1 cellular context compared by ENCODE assay signal in genomic region chr19:38701455-38702063, GRCh38.
TF ChIP-seq lines count a peak whose summit lies in the region.

No MANE protein-coding gene starts in this region.

TF ChIP-seq in HepG2, 621 proteins besides CTCF, POLR2A, EP300 and RAD21 (continued from another document and continues in another):
- TF ChIP-seq AHDC1 (CRISPR knock-in tag; IDR thresholded peaks at IDR 0.05; ENCODE audit: borderline replicate concordance), result peak; percentile 78
- TF ChIP-seq ZNF629 (CRISPR knock-in tag; conservative IDR thresholded peaks at IDR 0.05), result peak; percentile 72
- 0 out of 2 replicates have a peak, but pooled peaks have one; percentile 80 for TF ChIP-seq ZNF782 (CRISPR knock-in tag; IDR thresholded peaks at IDR 0.05; ENCODE audit: borderline replicate concordance)
- TF ChIP-seq EED (CRISPR knock-in tag; IDR thresholded peaks at IDR 0.05), result no peak
- TF ChIP-seq ZNF607 (CRISPR knock-in tag; IDR thresholded peaks at IDR 0.05; ENCODE audit: borderline replicate concordance), result peak; percentile 91
- TF ChIP-seq ZNF589 (CRISPR knock-in tag; conservative IDR thresholded peaks at IDR 0.05), result no peak
- peak; percentile 20; the same call in 1 of the 2 replicates for TF ChIP-seq RFX5 (IDR thresholded peaks at IDR 0.05; ENCODE audit: low read depth, low read length)
- peak; percentile 88 for TF ChIP-seq TARDBP (CRISPR knock-in tag; IDR thresholded peaks at IDR 0.05)
- TF ChIP-seq, protein P1, sequence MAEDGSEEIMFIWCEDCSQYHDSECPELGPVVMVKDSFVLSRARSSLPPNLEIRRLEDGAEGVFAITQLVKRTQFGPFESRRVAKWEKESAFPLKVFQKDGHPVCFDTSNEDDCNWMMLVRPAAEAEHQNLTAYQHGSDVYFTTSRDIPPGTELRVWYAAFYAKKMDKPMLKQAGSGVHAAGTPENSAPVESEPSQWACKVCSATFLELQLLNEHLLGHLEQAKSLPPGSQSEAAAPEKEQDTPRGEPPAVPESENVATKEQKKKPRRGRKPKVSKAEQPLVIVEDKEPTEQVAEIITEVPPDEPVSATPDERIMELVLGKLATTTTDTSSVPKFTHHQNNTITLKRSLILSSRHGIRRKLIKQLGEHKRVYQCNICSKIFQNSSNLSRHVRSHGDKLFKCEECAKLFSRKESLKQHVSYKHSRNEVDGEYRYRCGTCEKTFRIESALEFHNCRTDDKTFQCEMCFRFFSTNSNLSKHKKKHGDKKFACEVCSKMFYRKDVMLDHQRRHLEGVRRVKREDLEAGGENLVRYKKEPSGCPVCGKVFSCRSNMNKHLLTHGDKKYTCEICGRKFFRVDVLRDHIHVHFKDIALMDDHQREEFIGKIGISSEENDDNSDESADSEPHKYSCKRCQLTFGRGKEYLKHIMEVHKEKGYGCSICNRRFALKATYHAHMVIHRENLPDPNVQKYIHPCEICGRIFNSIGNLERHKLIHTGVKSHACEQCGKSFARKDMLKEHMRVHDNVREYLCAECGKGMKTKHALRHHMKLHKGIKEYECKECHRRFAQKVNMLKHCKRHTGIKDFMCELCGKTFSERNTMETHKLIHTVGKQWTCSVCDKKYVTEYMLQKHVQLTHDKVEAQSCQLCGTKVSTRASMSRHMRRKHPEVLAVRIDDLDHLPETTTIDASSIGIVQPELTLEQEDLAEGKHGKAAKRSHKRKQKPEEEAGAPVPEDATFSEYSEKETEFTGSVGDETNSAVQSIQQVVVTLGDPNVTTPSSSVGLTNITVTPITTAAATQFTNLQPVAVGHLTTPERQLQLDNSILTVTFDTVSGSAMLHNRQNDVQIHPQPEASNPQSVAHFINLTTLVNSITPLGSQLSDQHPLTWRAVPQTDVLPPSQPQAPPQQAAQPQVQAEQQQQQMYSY (CRISPR knock-in tag; IDR thresholded peaks at IDR 0.05), result peak; percentile 62; the same call in 1 of the 2 replicates
- TF ChIP-seq TAF15 (IDR thresholded peaks at IDR 0.05; ENCODE audit: low read depth, low read length, poor library complexity, severe bottlenecking), result no peak
- peak; percentile 70; the same call in 1 of the 2 replicates for TF ChIP-seq NR2F6 (IDR thresholded peaks at IDR 0.05)
- TF ChIP-seq NR2F6 (CRISPR knock-in tag; IDR thresholded peaks at IDR 0.05), result peak; percentile 94
- TF ChIP-seq ZFX (CRISPR knock-in tag; IDR thresholded peaks at IDR 0.05; ENCODE audit: low read depth), result peak; percentile 92
- TF ChIP-seq ZSCAN12 (CRISPR knock-in tag; IDR thresholded peaks at IDR 0.05), result no peak
- 0 out of 2 replicates have a peak, but pooled peaks have one; percentile 2 for TF ChIP-seq NFYB (CRISPR knock-in tag; IDR thresholded peaks at IDR 0.05)
- no peak for TF ChIP-seq ZNF335 (CRISPR knock-in tag; IDR thresholded peaks at IDR 0.05)
- TF ChIP-seq ZNF496 (CRISPR knock-in tag; IDR thresholded peaks at IDR 0.05; ENCODE audit: insufficient replicate concordance), result no peak
- TF ChIP-seq ZBTB7B (CRISPR knock-in tag; IDR thresholded peaks at IDR 0.05), result peak; percentile 96
- TF ChIP-seq TP53 (CRISPR knock-in tag; conservative IDR thresholded peaks at IDR 0.05), result no peak
- TF ChIP-seq KLF15 (CRISPR knock-in tag; IDR thresholded peaks at IDR 0.05; ENCODE audit: borderline replicate concordance), result no peak
- TF ChIP-seq MEIS1 (CRISPR knock-in tag; IDR thresholded peaks at IDR 0.05; ENCODE audit: borderline replicate concordance), result peak; percentile 27; the same call in 1 of the 2 replicates
- no peak for TF ChIP-seq ARID2 (CRISPR knock-in tag; IDR thresholded peaks at IDR 0.05; ENCODE audit: borderline replicate concordance)
- no peak for TF ChIP-seq SUZ12 (IDR thresholded peaks at IDR 0.05; ENCODE audit: low read depth, low read length)
- TF ChIP-seq FOSL1 (CRISPR knock-in tag; IDR thresholded peaks at IDR 0.05; ENCODE audit: borderline replicate concordance), result no peak
- no peak for TF ChIP-seq PRPF4 (IDR thresholded peaks at IDR 0.05; ENCODE audit: low read depth, low read length, poor library complexity, severe bottlenecking)
- peak; percentile 35; the same call in 1 of the 2 replicates for TF ChIP-seq KLF6 (CRISPR knock-in tag; IDR thresholded peaks at IDR 0.05)
- TF ChIP-seq ZC3H4 (CRISPR knock-in tag; IDR thresholded peaks at IDR 0.05; ENCODE audit: borderline replicate concordance), result no peak
- no peak for TF ChIP-seq ZNF124 (CRISPR knock-in tag; IDR thresholded peaks at IDR 0.05)
- 0 out of 2 replicates have a peak, but pooled peaks have one; percentile 65 for TF ChIP-seq SAFB2 (CRISPR knock-in tag; IDR thresholded peaks at IDR 0.05; ENCODE audit: borderline replicate concordance, low read depth)
- no peak for TF ChIP-seq ARNT (IDR thresholded peaks at IDR 0.05)
- peak; percentile 64; the same call in 1 of the 2 replicates for TF ChIP-seq ARNTL (CRISPR knock-in tag; IDR thresholded peaks at IDR 0.05)
- TF ChIP-seq, protein P2, sequence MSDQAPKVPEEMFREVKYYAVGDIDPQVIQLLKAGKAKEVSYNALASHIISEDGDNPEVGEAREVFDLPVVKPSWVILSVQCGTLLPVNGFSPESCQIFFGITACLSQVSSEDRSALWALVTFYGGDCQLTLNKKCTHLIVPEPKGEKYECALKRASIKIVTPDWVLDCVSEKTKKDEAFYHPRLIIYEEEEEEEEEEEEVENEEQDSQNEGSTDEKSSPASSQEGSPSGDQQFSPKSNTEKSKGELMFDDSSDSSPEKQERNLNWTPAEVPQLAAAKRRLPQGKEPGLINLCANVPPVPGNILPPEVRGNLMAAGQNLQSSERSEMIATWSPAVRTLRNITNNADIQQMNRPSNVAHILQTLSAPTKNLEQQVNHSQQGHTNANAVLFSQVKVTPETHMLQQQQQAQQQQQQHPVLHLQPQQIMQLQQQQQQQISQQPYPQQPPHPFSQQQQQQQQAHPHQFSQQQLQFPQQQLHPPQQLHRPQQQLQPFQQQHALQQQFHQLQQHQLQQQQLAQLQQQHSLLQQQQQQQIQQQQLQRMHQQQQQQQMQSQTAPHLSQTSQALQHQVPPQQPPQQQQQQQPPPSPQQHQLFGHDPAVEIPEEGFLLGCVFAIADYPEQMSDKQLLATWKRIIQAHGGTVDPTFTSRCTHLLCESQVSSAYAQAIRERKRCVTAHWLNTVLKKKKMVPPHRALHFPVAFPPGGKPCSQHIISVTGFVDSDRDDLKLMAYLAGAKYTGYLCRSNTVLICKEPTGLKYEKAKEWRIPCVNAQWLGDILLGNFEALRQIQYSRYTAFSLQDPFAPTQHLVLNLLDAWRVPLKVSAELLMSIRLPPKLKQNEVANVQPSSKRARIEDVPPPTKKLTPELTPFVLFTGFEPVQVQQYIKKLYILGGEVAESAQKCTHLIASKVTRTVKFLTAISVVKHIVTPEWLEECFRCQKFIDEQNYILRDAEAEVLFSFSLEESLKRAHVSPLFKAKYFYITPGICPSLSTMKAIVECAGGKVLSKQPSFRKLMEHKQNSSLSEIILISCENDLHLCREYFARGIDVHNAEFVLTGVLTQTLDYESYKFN (CRISPR knock-in tag; conservative IDR thresholded peaks at IDR 0.05), result peak; percentile 99
- TF ChIP-seq NR2F2 (IDR thresholded peaks at IDR 0.05; ENCODE audit: borderline replicate concordance, low read depth), result peak; percentile 74; the same call in 1 of the 2 replicates
- TF ChIP-seq ZNF691 (CRISPR knock-in tag; IDR thresholded peaks at IDR 0.05; ENCODE audit: borderline replicate concordance, low read depth), result peak; percentile 51; the same call in 1 of the 2 replicates
- TF ChIP-seq, protein P3, sequence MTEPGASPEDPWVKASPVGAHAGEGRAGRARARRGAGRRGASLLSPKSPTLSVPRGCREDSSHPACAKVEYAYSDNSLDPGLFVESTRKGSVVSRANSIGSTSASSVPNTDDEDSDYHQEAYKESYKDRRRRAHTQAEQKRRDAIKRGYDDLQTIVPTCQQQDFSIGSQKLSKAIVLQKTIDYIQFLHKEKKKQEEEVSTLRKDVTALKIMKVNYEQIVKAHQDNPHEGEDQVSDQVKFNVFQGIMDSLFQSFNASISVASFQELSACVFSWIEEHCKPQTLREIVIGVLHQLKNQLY (CRISPR knock-in tag; IDR thresholded peaks at IDR 0.05), result peak; percentile 93
- peak; percentile 94 for TF ChIP-seq PPARG (CRISPR knock-in tag; conservative IDR thresholded peaks at IDR 0.05)
- peak; percentile 49; the same call in 1 of the 2 replicates for TF ChIP-seq GATAD1 (CRISPR knock-in tag; IDR thresholded peaks at IDR 0.05)
- peak; percentile 95 for TF ChIP-seq ESRRA (CRISPR knock-in tag; IDR thresholded peaks at IDR 0.05; ENCODE audit: low read depth)
- TF ChIP-seq, protein P4, sequence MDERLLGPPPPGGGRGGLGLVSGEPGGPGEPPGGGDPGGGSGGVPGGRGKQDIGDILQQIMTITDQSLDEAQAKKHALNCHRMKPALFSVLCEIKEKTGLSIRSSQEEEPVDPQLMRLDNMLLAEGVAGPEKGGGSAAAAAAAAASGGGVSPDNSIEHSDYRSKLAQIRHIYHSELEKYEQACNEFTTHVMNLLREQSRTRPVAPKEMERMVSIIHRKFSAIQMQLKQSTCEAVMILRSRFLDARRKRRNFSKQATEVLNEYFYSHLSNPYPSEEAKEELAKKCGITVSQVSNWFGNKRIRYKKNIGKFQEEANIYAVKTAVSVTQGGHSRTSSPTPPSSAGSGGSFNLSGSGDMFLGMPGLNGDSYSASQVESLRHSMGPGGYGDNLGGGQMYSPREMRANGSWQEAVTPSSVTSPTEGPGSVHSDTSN (CRISPR knock-in tag; IDR thresholded peaks at IDR 0.05), result 0 out of 2 replicates have a peak, but pooled peaks have one; percentile 35
- TF ChIP-seq ARHGAP35 (CRISPR knock-in tag; IDR thresholded peaks at IDR 0.05; ENCODE audit: borderline replicate concordance), result no peak
- peak; percentile 55 for TF ChIP-seq XRCC5 (optimal IDR thresholded peaks at IDR 0.05; ENCODE audit: low read length)
- peak; percentile 35; the same call in 1 of the 2 replicates for TF ChIP-seq SOX13 (IDR thresholded peaks at IDR 0.05)
- TF ChIP-seq SOX13 (CRISPR knock-in tag; conservative IDR thresholded peaks at IDR 0.05 in 1 of 2, IDR thresholded peaks at IDR 0.05 in 1 of 2), result peak in 1 of 2 experiments; percentile 85; a peak in 2 of 4 replicates
- peak; percentile 87 for TF ChIP-seq ZNF644 (CRISPR knock-in tag; IDR thresholded peaks at IDR 0.05; ENCODE audit: low read depth)
- peak; percentile 91 for TF ChIP-seq RARA (CRISPR knock-in tag; IDR thresholded peaks at IDR 0.05)
- peak; percentile 51 for TF ChIP-seq HNF1B (CRISPR knock-in tag; IDR thresholded peaks at IDR 0.05)
- TF ChIP-seq MXI1 (IDR thresholded peaks at IDR 0.05; ENCODE audit: borderline replicate concordance, low read depth, low read length), result peak; percentile 57; the same call in 1 of the 3 replicates
- TF ChIP-seq WIZ (CRISPR knock-in tag; IDR thresholded peaks at IDR 0.05), result no peak
